ENCODE assay signal across 8 cellular contexts in the genomic region with DNA sequence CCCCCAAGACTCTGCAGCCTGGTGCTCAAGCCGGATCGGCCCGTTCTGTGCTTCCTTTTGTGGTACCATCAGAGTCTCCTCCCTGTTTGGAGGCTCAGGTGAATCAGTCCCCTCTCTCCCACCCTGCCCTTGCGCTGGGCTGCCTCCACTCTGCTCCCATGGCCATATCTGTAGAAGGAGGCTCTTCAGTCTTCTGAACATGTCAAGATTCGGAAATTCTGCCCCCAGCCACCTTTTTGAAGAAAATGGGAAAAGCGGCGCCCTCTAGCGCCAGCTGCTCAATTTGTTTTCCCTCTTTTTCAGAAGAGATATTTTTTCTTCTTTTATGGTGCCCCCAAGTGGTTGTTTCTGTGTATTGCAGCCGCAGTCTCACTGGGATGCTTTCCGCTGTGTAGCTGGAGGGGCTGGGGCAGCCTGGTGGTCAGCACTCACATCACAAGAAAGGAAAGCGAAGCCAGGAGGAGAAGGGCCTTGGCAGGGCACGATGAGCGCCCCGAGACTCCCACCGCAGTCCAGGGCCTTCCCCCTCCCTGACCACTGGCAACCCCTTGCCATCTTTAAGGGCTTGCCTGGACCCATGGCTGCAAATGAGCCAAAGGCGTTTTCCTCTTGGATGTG. TPM values are rescaled to one million over a fixed set of nuclear protein-coding genes. Genes with fewer than 3 reads are reported as not detected.
DNase-seq lines count a peak whose midpoint lies in the region; ATAC-seq and TF ChIP-seq lines count a peak whose summit lies in the region.

No MANE protein-coding gene starts in this region.

- no peak overlapping the region for H3K27ac ChIP-seq in cardiac muscle cell
- H3K27ac ChIP-seq in psoas muscle, result no peak overlapping the region
- H3K27ac ChIP-seq in aorta (ENCODE audit: low read depth in 1 of 2, low read length in 2 of 2), result no peak overlapping the region

- 13 to 17% (median 15%) methylated on average over 16 of the region's 16 CpGs for WGBS in psoas muscle, 3 donors
- WGBS in aorta, 2 donors, result 14% methylated on average over 16 of the region's 16 CpGs

- intact Hi-C loops in psoas muscle (cut with DNase I) (loop anchor here (1.0 to 5.0 kb wide), 3 partner anchors 178 to 235 kb away; no protein-coding TSS in a partner anchor), aorta (cut with DNase I) (loop anchor here (2.0 to 10.0 kb wide), 2 partner anchors 230 to 234 kb away; no protein-coding TSS in a partner anchor)

- DNase-seq in AG08395 (ENCODE audit: low spot score), result peak; percentile 69
- peak; percentile 35 for DNase-seq in GM19238 (ENCODE audit: insufficient read length, low spot score)
- DNase-seq in NCI-H1092 (lab: John Stamatoyannopoulos, UW), result peak; percentile 90
- DNase-seq in SKM-1 treated with dmso at 0.1 percent for 144 hours (lab: John Stamatoyannopoulos, UW; ENCODE audit: unreplicated experiment), result peak; percentile 84
- DNase-seq in activated naive CD4-positive, alpha-beta T cell treated with anti-CD3 and anti-CD28 coated beads, Interleukin-2, amount 50 U/mL, for 72 hours (ENCODE audit: low spot score in 2 of 2), result peak; percentile 64 to 80
- DNase-seq in cardiac muscle cell (ENCODE audit: low read depth in 1 of 2, low spot score in 1 of 2), result peak; percentile 73 to 88
- peak; percentile 57 to 77 for DNase-seq in psoas muscle
- peak; percentile 69 to 79 for DNase-seq in aorta

- H3K27me3 ChIP-seq in cardiac muscle cell (peaks cover 10% of the 10 kb centered on the region), psoas muscle (ENCODE audit: insufficient read depth in 3 of 3, low read length in 2 of 3) (peaks cover 0 to 6% (median 0%) of the 10 kb centered on the region in 3 donors), aorta (ENCODE audit: control insufficient read depth in 1 of 2, insufficient read depth in 2 of 2, low read length in 1 of 2) (peaks cover 0 to 2% of the 10 kb centered on the region in 2 donors)

- H3K4me1 ChIP-seq in cardiac muscle cell (ENCODE audit: low read depth) (no peaks in the 10 kb centered on the region), psoas muscle (no peaks in the 10 kb centered on the region), aorta (ENCODE audit: control insufficient read depth in 1 of 2, insufficient read depth in 2 of 2, low read length in 2 of 2) (no peaks in the 10 kb centered on the region)

- peak; percentile 98 for TF ChIP-seq CTCF in cardiac muscle cell (IDR thresholded peaks at IDR 0.05; ENCODE audit: low read depth, low read length)
- TF ChIP-seq CTCF in psoas muscle (IDR thresholded peaks at IDR 0.05), result peak; percentile 96

- H3K9me3 ChIP-seq in cardiac muscle cell (ENCODE audit: low read depth) (no peaks in the 10 kb centered on the region), psoas muscle (no peaks in the 10 kb centered on the region), aorta (ENCODE audit: control insufficient read depth, low read length) (no peaks in the 10 kb centered on the region)

- no peak overlapping the region for H3K4me3 ChIP-seq in cardiac muscle cell
- H3K4me3 ChIP-seq in psoas muscle, result no peak overlapping the region
- H3K4me3 ChIP-seq in aorta (ENCODE audit: low read length in 2 of 2), result no peak overlapping the region

- H3K27ac Mint-ChIP-seq in activated naive CD4-positive, alpha-beta T cell treated with anti-CD3 and anti-CD28 coated beads, Interleukin-2, amount 50 U/mL, for 72 hours, result peak overlapping the region; percentile 45 to 65

- peak; percentile 56 to 66 for ATAC-seq in activated naive CD4-positive, alpha-beta T cell treated with anti-CD3 and anti-CD28 coated beads, Interleukin-2, amount 50 U/mL, for 72 hours
- ATAC-seq in psoas muscle (peak; percentile 74 to 87 (median 78)), aorta (ENCODE audit: low FRiP score) (no peak)

- H3K36me3 Mint-ChIP-seq in activated naive CD4-positive, alpha-beta T cell treated with anti-CD3 and anti-CD28 coated beads, Interleukin-2, amount 50 U/mL, for 72 hours, result no peaks in the 10 kb centered on the region

- no peaks in the 10 kb centered on the region for H3K36me3 ChIP-seq in cardiac muscle cell
- H3K36me3 ChIP-seq in psoas muscle (ENCODE audit: insufficient read depth in 1 of 2, low read depth in 1 of 2), result no peaks in the 10 kb centered on the region
- H3K36me3 ChIP-seq in aorta (ENCODE audit: control insufficient read depth in 1 of 2, insufficient read depth in 2 of 2, low read length in 1 of 2), result no peaks in the 10 kb centered on the region

- no peaks in the 10 kb centered on the region for H3K9me3 Mint-ChIP-seq in activated naive CD4-positive, alpha-beta T cell treated with anti-CD3 and anti-CD28 coated beads, Interleukin-2, amount 50 U/mL, for 72 hours

RNA-seq across cellular contexts. Expression of a gene that starts 58.4 kb away (rescaled TPM):
- under 1 TPM; 0.02 to 0.16 TPM for total RNA-seq in activated naive CD4-positive, alpha-beta T cell treated with anti-CD3 and anti-CD28 coated beads, Interleukin-2, amount 50 U/mL, for 72 hours
- total RNA-seq in cardiac muscle cell (0.18 and 0.36 TPM in 2 replicates), psoas muscle (under 1 TPM in 2 of 4 donors, not detected in 2; 0.04 to 0.06 TPM), aorta (under 1 TPM; 0.06 to 0.19 TPM)
- polyA plus RNA-seq in cardiac muscle cell (not detected in 2 replicates), psoas muscle (under 1 TPM in 2 of 3 donors, not detected in 1; 0.03 to 0.05 TPM), aorta (not detected)

Comparison
In these comparisons a context has a peak if more than half of its experiments do, and no peak if none do; other contexts are left out.
1. DNase-seq: peak in every context shown above with its lines; median percentile 90 in NCI-H1092; 84 in SKM-1 treated with dmso at 0.1 percent for 144 hours; 80 in cardiac muscle cell; 74 in aorta; 72 in activated naive CD4-positive, alpha-beta T cell treated with anti-CD3 and anti-CD28 coated beads, Interleukin-2, amount 50 U/mL, for 72 hours; 69 in AG08395; 67 in psoas muscle; 35 in GM19238.